Comparison of ENCODE assay signal across 24 cellular contexts in genomic region chr3:3192481-3192764, GRCh38. TPM values are rescaled to one million over a fixed set of nuclear protein-coding genes. Genes with fewer than 3 reads are reported as not detected.
DNase-seq lines count a peak whose midpoint lies in the region; ATAC-seq and TF ChIP-seq lines count a peak whose summit lies in the region.
"Had no signal": no experiment of that assay in that cellular context is flagged by ENCODE, and none has a peak within 500 bp of the region (broad histone marks: within the 10 kb centered on the region; RNA-seq: fewer than 3 reads in every experiment).

No MANE protein-coding gene starts in this region.

- peak overlapping the region; percentile 82 for H3K27ac Mint-ChIP-seq in activated T-cell treated with anti-CD3 and anti-CD28 coated beads, Interleukin-2, amount 50 U/mL, for 24 hours
- H3K27ac Mint-ChIP-seq in activated T-helper 2 cell treated with anti-CD3 and anti-CD28 coated beads, Interferon-gamma antibody, Interleukin-2, Interleukin-4, amounts not matched to agents 10 μg/mL and 5 μg/mL and 100 μg/mL, durations not matched to agents 14 hours and 24 hours and 36 hours: peak overlapping the region; percentile 79
- peak overlapping the region; percentile 87 to 98 (median 93) for H3K27ac Mint-ChIP-seq in naive thymus-derived CD8-positive, alpha-beta T cell
- H3K27ac Mint-ChIP-seq: stimulated activated memory B cell treated with anti-CD40 and anti-IgM and Interleukin-4, amounts not matched to agents 10 μg/mL and 1 μg/mL and 100 μg/mL, for 72 hours; WTC11 had no signal

- H3K79me2 ChIP-seq in DND-41 (ENCODE audit: insufficient read depth, low read length): no peaks in the 10 kb centered on the region

- H2AFZ ChIP-seq in DND-41 (ENCODE audit: low read depth, low read length): peak overlapping the region; percentile 38
- H2AFZ ChIP-seq: PC-9 had no signal

- POLR2A ChIA-PET in naive thymus-derived CD8-positive, alpha-beta T cell (lab: Charles Lee): interaction anchor here (0.7 to 3.4 kb wide), 8 partner anchors 10 to 1301 kb away, joined by 3 to 21 read pairs (median 6); partner anchors contain the start of genes CRBN, ITPR1 and TRNT1

- no peaks in the 10 kb centered on the region for H3K27me3 Mint-ChIP-seq in activated T-cell treated with anti-CD3 and anti-CD28 coated beads, Interleukin-2, amount 50 U/mL, for 24 hours
- peaks cover 5% of the 10 kb centered on the region for H3K27me3 Mint-ChIP-seq in activated T-helper 2 cell treated with anti-CD3 and anti-CD28 coated beads, Interferon-gamma antibody, Interleukin-2, Interleukin-4, amounts not matched to agents 10 μg/mL and 5 μg/mL and 100 μg/mL, durations not matched to agents 14 hours and 24 hours and 36 hours (ENCODE audit: low read depth)
- no peaks in the 10 kb centered on the region for H3K27me3 Mint-ChIP-seq in naive thymus-derived CD8-positive, alpha-beta T cell

- no peak overlapping the region for H3K9ac ChIP-seq in DND-41 (ENCODE audit: low read depth, low read length)

- no peak for DNase-seq in activated T-cell treated with anti-CD3 and anti-CD28 coated beads, Interleukin-2, amount 50 U/mL, for 24 hours
- DNase-seq in activated T-cell treated with anti-CD3 and anti-CD28 coated beads, Interleukin-2, amount 50 U/mL, for 1 hour: no peak
- DNase-seq in DND-41 (no peak), NCI-H446 (lab: John Stamatoyannopoulos, UW) (no peak), left ventricle myocardium inferior (no peak)
- DNase-seq in activated T-helper 2 cell treated with anti-CD3 and anti-CD28 coated beads, Interferon-gamma antibody, Interleukin-2, Interleukin-4, amounts not matched to agents 10 μg/mL and 5 μg/mL and 100 μg/mL, durations not matched to agents 14 hours and 24 hours and 36 hours (ENCODE audit: low spot score): no peak
- no peak for DNase-seq in naive thymus-derived CD8-positive, alpha-beta T cell
- DNase-seq: colonic mucosa, COR-L47, glutamatergic neuron, GOT3, left colon, MV-4-11, NCI-H1694 treated with DMSO at 0.1 percent for 48 hours, NCI-H2227 treated with DMSO at 0.1 percent for 48 hours, NCI-H774, PC-9, posterior cingulate gyrus, SIG-M5 had no signal

- ATAC-seq in DND-41 (ENCODE audit: insufficient read depth, low read depth) (0 out of 3 replicates have a peak, but pooled peaks have one; percentile 19), GM21526 (IDR thresholded peaks at IDR 0.05; ENCODE audit: low FRiP score, unreplicated experiment) (no peak)
- no peak for ATAC-seq in naive thymus-derived CD8-positive, alpha-beta T cell
- ATAC-seq: stimulated activated memory B cell treated with anti-CD40 and anti-IgM and Interleukin-4, amounts not matched to agents 10 μg/mL and 1 μg/mL and 100 μg/mL, for 72 hours; WTC11 had no signal

- no peak overlapping the region for H3K4me3 Mint-ChIP-seq in activated T-cell treated with anti-CD3 and anti-CD28 coated beads, Interleukin-2, amount 50 U/mL, for 24 hours
- H3K4me3 Mint-ChIP-seq in activated T-helper 2 cell treated with anti-CD3 and anti-CD28 coated beads, Interferon-gamma antibody, Interleukin-2, Interleukin-4, amounts not matched to agents 10 μg/mL and 5 μg/mL and 100 μg/mL, durations not matched to agents 14 hours and 24 hours and 36 hours (ENCODE audit: low read depth): peak overlapping the region; percentile 26
- H3K4me3 Mint-ChIP-seq in naive thymus-derived CD8-positive, alpha-beta T cell: peak overlapping the region; percentile 61 to 82 (median 74)
- H3K4me3 Mint-ChIP-seq: neural crest cell; stimulated activated memory B cell treated with anti-CD40 and anti-IgM and Interleukin-4, amounts not matched to agents 10 μg/mL and 1 μg/mL and 100 μg/mL, for 72 hours; WTC11 had no signal

- peak overlapping the region; percentile 26; the same call in 1 of the 2 replicates for H3K4me2 ChIP-seq in DND-41 (ENCODE audit: insufficient read depth, low read length)
- H3K4me2 ChIP-seq: PC-9 had no signal

- no peaks in the 10 kb centered on the region for H3K36me3 Mint-ChIP-seq in activated T-cell treated with anti-CD3 and anti-CD28 coated beads, Interleukin-2, amount 50 U/mL, for 24 hours (ENCODE audit: low read depth)
- no peaks in the 10 kb centered on the region for H3K36me3 Mint-ChIP-seq in activated T-helper 2 cell treated with anti-CD3 and anti-CD28 coated beads, Interferon-gamma antibody, Interleukin-2, Interleukin-4, amounts not matched to agents 10 μg/mL and 5 μg/mL and 100 μg/mL, durations not matched to agents 14 hours and 24 hours and 36 hours (ENCODE audit: low read depth)
- peaks cover 0 to under 1% (median 0%) of the 10 kb centered on the region in 3 donors for H3K36me3 Mint-ChIP-seq in naive thymus-derived CD8-positive, alpha-beta T cell
- H3K36me3 Mint-ChIP-seq: stimulated activated memory B cell treated with anti-CD40 and anti-IgM and Interleukin-4, amounts not matched to agents 10 μg/mL and 1 μg/mL and 100 μg/mL, for 72 hours had no signal

- H3K27ac ChIP-seq in DND-41 (ENCODE audit: low read length) (no peak overlapping the region), left ventricle myocardium inferior (replicated peaks) (no peak overlapping the region)
- H3K27ac ChIP-seq: brain microvascular endothelial cell, colonic mucosa, PC-9 had no signal

- H3K4me1 ChIP-seq in DND-41 (ENCODE audit: insufficient read depth, low read length): peaks cover 16% of the 10 kb centered on the region
- H3K4me1 ChIP-seq in left ventricle myocardium inferior: peaks cover 5% of the 10 kb centered on the region
- H3K4me1 ChIP-seq: colonic mucosa had no signal

- H3K9me3 ChIP-seq in DND-41 (ENCODE audit: insufficient read depth, low read length, severe bottlenecking): no peaks in the 10 kb centered on the region
- H3K9me3 ChIP-seq in left ventricle myocardium inferior (replicated peaks): peaks cover 6% of the 10 kb centered on the region
- H3K9me3 ChIP-seq: colonic mucosa had no signal

- H3K36me3 ChIP-seq in DND-41 (ENCODE audit: insufficient read depth, low read length) (no peaks in the 10 kb centered on the region), left ventricle myocardium inferior (no peaks in the 10 kb centered on the region)
- H3K36me3 ChIP-seq: brain microvascular endothelial cell, colonic mucosa had no signal

- H3K4me3 ChIP-seq in DND-41 (ENCODE audit: low read depth in 1 of 2, low read length in 2 of 2) (no peak overlapping the region), left ventricle myocardium inferior (no peak overlapping the region)
- H3K4me3 ChIP-seq: colonic mucosa, PC-9 had no signal

- H3K27me3 ChIP-seq in DND-41 (ENCODE audit: insufficient read depth, low read length, poor library complexity): no peaks in the 10 kb centered on the region
- H3K27me3 ChIP-seq in left ventricle myocardium inferior (ENCODE audit: low read depth): peaks cover 36% of the 10 kb centered on the region
- H3K27me3 ChIP-seq: brain microvascular endothelial cell, colonic mucosa had no signal

- no peaks in the 10 kb centered on the region for H4K20me1 ChIP-seq in DND-41 (ENCODE audit: insufficient read depth, low read length)

- no peaks in the 10 kb centered on the region for H3K9me3 Mint-ChIP-seq in activated T-cell treated with anti-CD3 and anti-CD28 coated beads, Interleukin-2, amount 50 U/mL, for 24 hours
- H3K9me3 Mint-ChIP-seq in activated T-helper 2 cell treated with anti-CD3 and anti-CD28 coated beads, Interferon-gamma antibody, Interleukin-2, Interleukin-4, amounts not matched to agents 10 μg/mL and 5 μg/mL and 100 μg/mL, durations not matched to agents 14 hours and 24 hours and 36 hours: no peaks in the 10 kb centered on the region
- peaks cover 0 to 10% (median 0%) of the 10 kb centered on the region in 9 donors for H3K9me3 Mint-ChIP-seq in naive thymus-derived CD8-positive, alpha-beta T cell
- H3K9me3 Mint-ChIP-seq: neural crest cell; stimulated activated memory B cell treated with anti-CD40 and anti-IgM and Interleukin-4, amounts not matched to agents 10 μg/mL and 1 μg/mL and 100 μg/mL, for 72 hours had no signal

- intact Hi-C loops in activated T-helper 2 cell treated with anti-CD3 and anti-CD28 coated beads, Interferon-gamma antibody, Interleukin-2, Interleukin-4, amounts not matched to agents 10 μg/mL and 5 μg/mL and 100 μg/mL, durations not matched to agents 14 hours and 24 hours and 36 hours (cut with micrococcal nuclease): no loop called here
- intact Hi-C loops in left ventricle myocardium inferior (cut with micrococcal nuclease): no loop called here

- peaks cover 43% of the 10 kb centered on the region for H3K4me1 Mint-ChIP-seq in activated T-cell treated with anti-CD3 and anti-CD28 coated beads, Interleukin-2, amount 50 U/mL, for 24 hours (ENCODE audit: low read depth)
- peaks cover 41% of the 10 kb centered on the region for H3K4me1 Mint-ChIP-seq in activated T-helper 2 cell treated with anti-CD3 and anti-CD28 coated beads, Interferon-gamma antibody, Interleukin-2, Interleukin-4, amounts not matched to agents 10 μg/mL and 5 μg/mL and 100 μg/mL, durations not matched to agents 14 hours and 24 hours and 36 hours (ENCODE audit: low read depth)
- H3K4me1 Mint-ChIP-seq in naive thymus-derived CD8-positive, alpha-beta T cell: peaks cover 22 to 50% (median 45%) of the 10 kb centered on the region in 4 donors
- H3K4me1 Mint-ChIP-seq: neural crest cell; stimulated activated memory B cell treated with anti-CD40 and anti-IgM and Interleukin-4, amounts not matched to agents 10 μg/mL and 1 μg/mL and 100 μg/mL, for 72 hours; WTC11 had no signal

- TF ChIP-seq CTCF in DND-41 (IDR thresholded peaks at IDR 0.05; ENCODE audit: borderline replicate concordance, extremely low read depth, low read length, poor library complexity, severe bottlenecking) (no peak), left ventricle myocardium inferior (IDR thresholded peaks at IDR 0.05; ENCODE audit: borderline replicate concordance) (no peak)

RNA-seq across cellular contexts. Expression of gene CRBN, which starts 12.9 kb away (rescaled TPM):
- 35.0 and 40.6 TPM in 2 replicates for total RNA-seq in activated T-helper 2 cell treated with anti-CD3 and anti-CD28 coated beads, Interferon-gamma antibody, Interleukin-2, Interleukin-4, amounts not matched to agents 10 μg/mL and 5 μg/mL and 100 μg/mL, durations not matched to agents 14 hours and 24 hours and 36 hours
- 100 to 1,000 TPM; 158 to 164 TPM for total RNA-seq in naive thymus-derived CD8-positive, alpha-beta T cell
- polyA plus RNA-seq in naive thymus-derived CD8-positive, alpha-beta T cell: 100 to 1,000 TPM; 149 to 194 (median 172) TPM
- total RNA-seq in left ventricle myocardium inferior: 53.8 TPM
